Comparison of ENCODE assay signal across 1 cellular context in genomic region chr16:1195393-1195666, GRCh38.
TF ChIP-seq lines count a peak whose summit lies in the region.

No MANE protein-coding gene starts in this region.

TF ChIP-seq in K562, 482 proteins besides CTCF, POLR2A, EP300 and RAD21:
- TF ChIP-seq ZNF212 (CRISPR knock-in tag; IDR thresholded peaks at IDR 0.05) (no peak), FOXA3 (CRISPR knock-in tag; conservative IDR thresholded peaks at IDR 0.05 in 1 of 2, IDR thresholded peaks at IDR 0.05 in 1 of 2) (no peak), CREB1 (IDR thresholded peaks at IDR 0.05) (no peak), CREB1 (CRISPR knock-in tag; IDR thresholded peaks at IDR 0.05) (no peak), ATF1 (CRISPR knock-in tag; IDR thresholded peaks at IDR 0.05) (no peak), ATF1 (tag; IDR thresholded peaks at IDR 0.05) (no peak), ZNF121 (CRISPR knock-in tag; conservative IDR thresholded peaks at IDR 0.05) (no peak), ZFPM2 (CRISPR knock-in tag; IDR thresholded peaks at IDR 0.05) (no peak), IFI16 (CRISPR knock-in tag; IDR thresholded peaks at IDR 0.05) (no peak), ZBTB34 (CRISPR knock-in tag; IDR thresholded peaks at IDR 0.05) (no peak), E2F6 (IDR thresholded peaks at IDR 0.05; ENCODE audit: borderline replicate concordance in 1 of 2, extremely low read depth in 1 of 2, insufficient read depth in 1 of 2, insufficient read length in 1 of 2, low read depth in 1 of 2, low read length in 1 of 2, poor library complexity in 1 of 2, severe bottlenecking in 1 of 2) (peak in 1 of 2 experiments; percentile 44), ZFX (CRISPR knock-in tag; IDR thresholded peaks at IDR 0.05) (peak; percentile 27; the same call in 1 of the 2 replicates), RNF2 (IDR thresholded peaks at IDR 0.05) (no peak), CBFA2T2 (conservative IDR thresholded peaks at IDR 0.05) (no peak), ETV1 (tag; conservative IDR thresholded peaks at IDR 0.05; ENCODE audit: low read depth) (no peak), RCOR1 (IDR thresholded peaks at IDR 0.05; ENCODE audit: borderline replicate concordance in 1 of 2, low read depth in 2 of 2, low read length in 2 of 2) (no peak), FOXK2 (conservative IDR thresholded peaks at IDR 0.05 in 1 of 2, IDR thresholded peaks at IDR 0.05 in 1 of 2; ENCODE audit: low read depth in 2 of 2) (no peak)
